ENCODE assay signal across 23 cellular contexts in genomic region chr3:45002139-45002660, GRCh38. TPM values are rescaled to one million over a fixed set of nuclear protein-coding genes. Genes with fewer than 3 reads are reported as not detected.
DNase-seq lines count a peak whose midpoint lies in the region; ATAC-seq, FAIRE-seq and TF ChIP-seq lines count a peak whose summit lies in the region.
"Had no signal": no experiment of that assay in that cellular context is flagged by ENCODE, and none has a peak within 500 bp of the region (broad histone marks: within the 10 kb centered on the region; RNA-seq: fewer than 3 reads in every experiment).

No MANE protein-coding gene starts in this region.

- CTCF ChIA-PET in activated naive CD4-positive, alpha-beta T cell treated with anti-CD3 and anti-CD28 coated beads, Interleukin-2, amount 10 ng/mL, durations not matched to agents 7 days and 5 days (lab: Charles Lee): interaction anchor here (0.8 to 2.2 kb wide), 4 partner anchors 10 to 1481 kb away, joined by 3 to 7 read pairs (median 6); no protein-coding TSS in a partner anchor
- CTCF ChIA-PET in PC-3 (lab: Charles Lee): no interaction called here

- H3K4me3 ChIP-seq in PC-3 (ENCODE audit: low read length) (no peak overlapping the region), hepatocyte (no peak overlapping the region), gastrocnemius medialis (no peak overlapping the region)
- H3K4me3 ChIP-seq: GM23248 had no signal

- 55% methylated on average over 2 of the region's 2 CpGs for WGBS in hepatocyte (ENCODE audit: low lambda C conversion rate, missing lambda C conversion rate)

- H3K4me1 ChIP-seq in PC-3 (ENCODE audit: insufficient read depth, low read length) (no peaks in the 10 kb centered on the region), hepatocyte (ENCODE audit: insufficient read depth) (peaks cover 2% of the 10 kb centered on the region), gastrocnemius medialis (peaks cover 19 to 41% of the 10 kb centered on the region in 2 donors)

- H3K9me3 Mint-ChIP-seq in activated naive CD4-positive, alpha-beta T cell treated with anti-CD3 and anti-CD28 coated beads, Interleukin-2, amount 50 U/mL, for 72 hours: peaks cover 4 to 6% of the 10 kb centered on the region in 2 donors
- peaks cover 8% of the 10 kb centered on the region for H3K9me3 Mint-ChIP-seq in activated naive CD4-positive, alpha-beta T cell treated with anti-CD3 and anti-CD28 coated beads, Interleukin-2, amount 10 ng/mL, durations not matched to agents 7 days and 5 days

- H3K27me3 ChIP-seq in PC-3 (ENCODE audit: low read length) (no peaks in the 10 kb centered on the region), hepatocyte (no peaks in the 10 kb centered on the region), gastrocnemius medialis (no peaks in the 10 kb centered on the region)

- no peaks in the 10 kb centered on the region for H3F3A ChIP-seq in PC-3 (ENCODE audit: low read length, unreplicated experiment)

- H3K27ac Mint-ChIP-seq in activated naive CD4-positive, alpha-beta T cell treated with anti-CD3 and anti-CD28 coated beads, Interleukin-2, amount 50 U/mL, for 72 hours: peak overlapping the region; percentile 65 to 75
- no peak overlapping the region for H3K27ac Mint-ChIP-seq in activated naive CD4-positive, alpha-beta T cell treated with anti-CD3 and anti-CD28 coated beads, Interleukin-2, amount 10 ng/mL, durations not matched to agents 7 days and 5 days

- H2AFZ ChIP-seq in PC-3 (ENCODE audit: low read length): no peak overlapping the region
- H2AFZ ChIP-seq in hepatocyte: no peak overlapping the region
- H2AFZ ChIP-seq: GM23248 had no signal

- H3K4me2 ChIP-seq in PC-3 (ENCODE audit: low read length) (no peak overlapping the region), hepatocyte (no peak overlapping the region)

- intact Hi-C loops in PC-3 (cut with micrococcal nuclease) (no loop called here), gastrocnemius medialis (cut with DNase I; ENCODE audit: low total_unique reads) (no loop called here)

- no peak for FAIRE-seq in urothelium cell line (lab: Jason Lieb, UNC)
- FAIRE-seq: A204.1, G401.6, GM12891, GM19239 had no signal

- POLR2A ChIA-PET in PC-3 (lab: Charles Lee; ENCODE audit: unreplicated experiment): no interaction called here

- H3K79me2 ChIP-seq in PC-3 (ENCODE audit: low read length) (no peaks in the 10 kb centered on the region), hepatocyte (peaks cover 4% of the 10 kb centered on the region)

- no peaks in the 10 kb centered on the region for H3K27me3 Mint-ChIP-seq in activated naive CD4-positive, alpha-beta T cell treated with anti-CD3 and anti-CD28 coated beads, Interleukin-2, amount 10 ng/mL, durations not matched to agents 7 days and 5 days

- no peak for TF ChIP-seq POLR2A in gastrocnemius medialis (IDR thresholded peaks at IDR 0.05)

- in situ Hi-C loops in gastrocnemius medialis (cut with MboI; ENCODE audit: low sequenced_read_pairs in 4 of 4): no loop called here

- no peaks in the 10 kb centered on the region for H3K9me2 ChIP-seq in PC-3 (replicated peaks; ENCODE audit: low read length)
- H3K9me2 ChIP-seq in hepatocyte (replicated peaks; ENCODE audit: insufficient read depth): no peaks in the 10 kb centered on the region

- TF ChIP-seq CTCF in PC-3 (conservative IDR thresholded peaks at IDR 0.05; ENCODE audit: low read depth, low read length): no peak
- no peak for TF ChIP-seq CTCF in hepatocyte (IDR thresholded peaks at IDR 0.05; ENCODE audit: poor library complexity)
- peak in 1 of 5 experiments; percentile 2 for TF ChIP-seq CTCF in gastrocnemius medialis (IDR thresholded peaks at IDR 0.05 in 4 of 5, conservative IDR thresholded peaks at IDR 0.05 in 1 of 5)

- no peak for ATAC-seq in activated naive CD4-positive, alpha-beta T cell treated with anti-CD3 and anti-CD28 coated beads, Interleukin-2, amount 50 U/mL, for 72 hours
- ATAC-seq in PC-3 (peak; percentile 81), gastrocnemius medialis (peak in 1 of 2 donors; percentile 50), GM18517 (IDR thresholded peaks at IDR 0.05; ENCODE audit: unreplicated experiment) (no peak)

- H4K20me1 ChIP-seq in PC-3 (ENCODE audit: low read length) (no peaks in the 10 kb centered on the region), hepatocyte (ENCODE audit: insufficient read depth, poor library complexity, severe bottlenecking) (no peaks in the 10 kb centered on the region)

- no peak overlapping the region for H3K4me3 Mint-ChIP-seq in activated naive CD4-positive, alpha-beta T cell treated with anti-CD3 and anti-CD28 coated beads, Interleukin-2, amount 10 ng/mL, durations not matched to agents 7 days and 5 days

- BruUV-seq in PC-3 (replicated peaks; lab: Mats Ljungman, UMichigan): no TSS peak

- no peak overlapping the region for H3K9ac ChIP-seq in PC-3 (ENCODE audit: low read length)
- H3K9ac ChIP-seq: GM23248 had no signal

- H3K27ac ChIP-seq in PC-3 (ENCODE audit: low read length): no peak overlapping the region
- H3K27ac ChIP-seq in hepatocyte: peak overlapping the region; percentile 63
- peak overlapping the region; percentile 64 to 89 (median 76) for H3K27ac ChIP-seq in gastrocnemius medialis
- H3K27ac ChIP-seq: C4-2B, GM23248, RWPE1 had no signal

- peaks cover 42% of the 10 kb centered on the region for H3K4me1 Mint-ChIP-seq in activated naive CD4-positive, alpha-beta T cell treated with anti-CD3 and anti-CD28 coated beads, Interleukin-2, amount 10 ng/mL, durations not matched to agents 7 days and 5 days

- H3K36me3 Mint-ChIP-seq in activated naive CD4-positive, alpha-beta T cell treated with anti-CD3 and anti-CD28 coated beads, Interleukin-2, amount 50 U/mL, for 72 hours: peaks cover 41 to 70% of the 10 kb centered on the region in 2 donors
- H3K36me3 Mint-ChIP-seq in activated naive CD4-positive, alpha-beta T cell treated with anti-CD3 and anti-CD28 coated beads, Interleukin-2, amount 10 ng/mL, durations not matched to agents 7 days and 5 days: peaks cover 71% of the 10 kb centered on the region

- no peaks in the 10 kb centered on the region for H3K9me3 ChIP-seq in PC-3 (ENCODE audit: low read length)
- H3K9me3 ChIP-seq in hepatocyte (ENCODE audit: low read depth): peaks cover 3% of the 10 kb centered on the region
- no peaks in the 10 kb centered on the region for H3K9me3 ChIP-seq in gastrocnemius medialis

- H3K36me3 ChIP-seq in PC-3 (ENCODE audit: low read depth, low read length): peaks cover 48% of the 10 kb centered on the region
- peaks cover 7% of the 10 kb centered on the region for H3K36me3 ChIP-seq in hepatocyte (replicated peaks; ENCODE audit: insufficient read depth, low read depth)
- peaks cover 0 to 38% of the 10 kb centered on the region in 2 donors for H3K36me3 ChIP-seq in gastrocnemius medialis

- no peak for DNase-seq in activated naive CD4-positive, alpha-beta T cell treated with anti-CD3 and anti-CD28 coated beads, Interleukin-2, amount 50 U/mL, for 72 hours (ENCODE audit: low spot score in 2 of 2)
- no peak for DNase-seq in activated naive CD4-positive, alpha-beta T cell treated with anti-CD3 and anti-CD28 coated beads, Interleukin-2, amount 10 ng/mL, durations not matched to agents 7 days and 5 days
- DNase-seq in PC-3 (no peak), hepatocyte (ENCODE audit: low spot score) (no peak), gastrocnemius medialis (no peak), urothelium cell line (ENCODE audit: low spot score) (no peak), epidermal melanocyte (ENCODE audit: insufficient read length, low spot score) (no peak)
- DNase-seq: Calu3, GM23248, NCI-H1048, NCI-H146, NCI-H2081 treated with DMSO at 0.1 percent for 48 hours, NCI-H2227 treated with DMSO at 0.1 percent for 48 hours, NCI-H526, OCI-M1 had no signal

RNA-seq across cellular contexts. Expression of gene CLEC3B, which starts 23.9 kb away (rescaled TPM):
- total RNA-seq in activated naive CD4-positive, alpha-beta T cell treated with anti-CD3 and anti-CD28 coated beads, Interleukin-2, amount 50 U/mL, for 72 hours: not detected
- total RNA-seq in PC-3 (2014; rRNA removed) (1.8 TPM in 1 of 2 replicates, not detected in the other), hepatocyte (0.64 and 1.3 TPM in 2 replicates), gastrocnemius medialis (10 to 100 TPM; 14.5 to 23.4 (median 20.7) TPM)
- polyA plus RNA-seq in hepatocyte: 1.7 and 2.6 TPM in 2 replicates
- total RNA-seq: Calu3, HT1080 had no signal

RNA-seq across cellular contexts. Expression of gene EXOSC7, which starts 26.2 kb away (rescaled TPM):
- total RNA-seq in activated naive CD4-positive, alpha-beta T cell treated with anti-CD3 and anti-CD28 coated beads, Interleukin-2, amount 50 U/mL, for 72 hours: 10 to 100 TPM; 47.8 to 71.1 TPM
- 79.8 and 81.5 TPM in 2 replicates for total RNA-seq in PC-3 (2014; rRNA removed)
- total RNA-seq in hepatocyte: 46.7 and 53.3 TPM in 2 replicates
- polyA plus RNA-seq in hepatocyte: 55.8 and 61.3 TPM in 2 replicates
- 10 to 100 TPM; 57.4 to 80.3 (median 60.9) TPM for total RNA-seq in gastrocnemius medialis

RNA-seq across cellular contexts. Expression of gene ZDHHC3, which starts 26.2 kb away (rescaled TPM):
- 10 to 100 TPM; 21.7 to 40.5 TPM for total RNA-seq in activated naive CD4-positive, alpha-beta T cell treated with anti-CD3 and anti-CD28 coated beads, Interleukin-2, amount 50 U/mL, for 72 hours
- total RNA-seq in PC-3 (2014; rRNA removed): 122 and 153 TPM in 2 replicates
- 60.3 and 71.2 TPM in 2 replicates for total RNA-seq in hepatocyte
- 59.5 and 62.0 TPM in 2 replicates for polyA plus RNA-seq in hepatocyte
- total RNA-seq in gastrocnemius medialis: 10 to 100 TPM; 66.2 to 90.5 (median 74.5) TPM
